In the genomic region with DNA sequence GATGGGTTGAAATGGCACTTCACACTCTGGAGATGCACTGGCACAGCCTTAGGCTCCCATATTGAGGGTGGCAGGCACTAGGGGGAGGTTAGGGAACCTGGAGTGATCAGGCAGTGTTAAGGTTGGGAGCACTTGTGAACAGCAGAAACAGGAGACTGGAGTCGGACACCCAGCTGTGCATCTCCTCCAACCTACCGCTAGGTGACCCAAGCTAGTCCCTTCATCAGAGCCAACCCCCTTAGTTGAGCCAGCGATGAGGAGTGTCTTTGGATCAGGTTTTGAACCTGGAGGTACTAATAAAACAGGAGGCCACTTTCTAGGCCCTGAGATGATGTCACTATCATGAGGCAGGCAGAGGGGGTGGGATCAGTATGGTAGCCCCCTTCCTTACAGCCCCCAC, we compare ENCODE assay signal across 27 cellular contexts. TPM values are rescaled to one million over a fixed set of nuclear protein-coding genes. Genes with fewer than 3 reads are reported as not detected.
"Had no signal": no experiment of that assay in that cellular context is flagged by ENCODE, and none has a peak within 500 bp of the region (broad histone marks: within the 10 kb centered on the region; RNA-seq: fewer than 3 reads in every experiment).

No MANE protein-coding gene starts in this region.

- H3K4me1 ChIP-seq: left lung had no signal

- H3K36me3 ChIP-seq: esophagus squamous epithelium, left lung, thyroid gland had no signal

- H3K36me3 Mint-ChIP-seq: activated CD8-positive, alpha-beta memory T cell treated with anti-CD3 and anti-CD28 coated beads, Interleukin-2, amount 10 ng/mL, durations not matched to agents 7 days and 5 days; activated naive CD8-positive, alpha-beta T cell had no signal

- H3K4me3 Mint-ChIP-seq: activated CD4-positive, alpha-beta memory T cell treated with anti-CD3 and anti-CD28 coated beads, Interleukin-2, amount 10 ng/mL, durations not matched to agents 7 days and 5 days; activated CD8-positive, alpha-beta memory T cell treated with anti-CD3 and anti-CD28 coated beads, Interleukin-2, amount 10 ng/mL, durations not matched to agents 7 days and 5 days; activated naive CD8-positive, alpha-beta T cell; dendritic cell treated with granulocyte-macrophage colony-stimulating factor and Interleukin-4, amounts not matched to agents 40 ng/mL and 50 ng/mL, for 4 days had no signal

- H3K4me1 Mint-ChIP-seq: activated CD4-positive, alpha-beta memory T cell treated with anti-CD3 and anti-CD28 coated beads, Interleukin-2, amount 10 ng/mL, durations not matched to agents 7 days and 5 days; activated CD8-positive, alpha-beta memory T cell treated with anti-CD3 and anti-CD28 coated beads, Interleukin-2, amount 10 ng/mL, durations not matched to agents 7 days and 5 days had no signal

- H3K27ac Mint-ChIP-seq: activated CD4-positive, alpha-beta memory T cell treated with anti-CD3 and anti-CD28 coated beads, Interleukin-2, amount 10 ng/mL, durations not matched to agents 7 days and 5 days; activated CD8-positive, alpha-beta memory T cell treated with anti-CD3 and anti-CD28 coated beads, Interleukin-2, amount 10 ng/mL, durations not matched to agents 7 days and 5 days; activated naive CD8-positive, alpha-beta T cell; dendritic cell treated with granulocyte-macrophage colony-stimulating factor and Interleukin-4, amounts not matched to agents 40 ng/mL and 50 ng/mL, for 4 days had no signal

- H3K27me3 Mint-ChIP-seq: activated CD4-positive, alpha-beta memory T cell treated with anti-CD3 and anti-CD28 coated beads, Interleukin-2, amount 10 ng/mL, durations not matched to agents 7 days and 5 days; activated CD8-positive, alpha-beta memory T cell treated with anti-CD3 and anti-CD28 coated beads, Interleukin-2, amount 10 ng/mL, durations not matched to agents 7 days and 5 days; dendritic cell treated with granulocyte-macrophage colony-stimulating factor and Interleukin-4, amounts not matched to agents 40 ng/mL and 50 ng/mL, for 4 days had no signal

- H3K9me3 ChIP-seq: esophagus squamous epithelium, left lung, thyroid gland had no signal

- DNase-seq: activated CD4-positive, alpha-beta memory T cell treated with anti-CD3 and anti-CD28 coated beads, Interleukin-2, amount 10 ng/mL, durations not matched to agents 7 days and 5 days; activated CD4-positive, alpha-beta T cell treated with anti-CD3 and anti-CD28 coated beads for 48 hours; activated CD4-positive, CD25-positive, alpha-beta regulatory T cell; activated CD8-positive, alpha-beta memory T cell treated with anti-CD3 and anti-CD28 coated beads, Interleukin-2, amount 10 ng/mL, durations not matched to agents 7 days and 5 days; effector CD8-positive, alpha-beta T cell; esophagus squamous epithelium; glutamatergic neuron; left lung; mammary epithelial cell; retina; stimulated activated CD4-positive, alpha-beta T cell treated with anti-CD3 and anti-CD28 coated beads, Interleukin-12 subunit alpha, Interleukin-12 subunit beta, amount 100 ng/mL, for 4 hours; stimulated activated CD4-positive, alpha-beta T cell treated with anti-CD3 and anti-CD28 coated beads, Interleukin-1b, Interleukin-23, amount 100 ng/mL, for 48 hours; stimulated activated CD8-positive, alpha-beta memory T cell treated with anti-CD3 and anti-CD28 coated beads, Interleukin-4, amount 100 ng/mL, for 48 hours; stimulated activated naive CD4-positive, alpha-beta T cell; thyroid gland had no signal

- H3K27ac ChIP-seq: esophagus squamous epithelium, left lung, thyroid gland had no signal

- H3K4me3 ChIP-seq: esophagus squamous epithelium, left lung, thyroid gland had no signal

- H3K27me3 ChIP-seq: esophagus squamous epithelium, thyroid gland had no signal

- ATAC-seq: activated CD8-positive, alpha-beta memory T cell treated with anti-CD3 and anti-CD28 coated beads, Interleukin-2, amount 10 ng/mL, durations not matched to agents 7 days and 5 days; left lung had no signal

- H3K9me3 Mint-ChIP-seq: activated CD4-positive, alpha-beta memory T cell treated with anti-CD3 and anti-CD28 coated beads, Interleukin-2, amount 10 ng/mL, durations not matched to agents 7 days and 5 days; dendritic cell treated with granulocyte-macrophage colony-stimulating factor and Interleukin-4, amounts not matched to agents 40 ng/mL and 50 ng/mL, for 4 days had no signal

RNA-seq across cellular contexts. Expression of a gene that starts 1.7 kb away (rescaled TPM):
- total RNA-seq: activated CD4-positive, alpha-beta memory T cell treated with anti-CD3 and anti-CD28 coated beads, Interleukin-2, amount 10 ng/mL, durations not matched to agents 7 days and 5 days; activated CD8-positive, alpha-beta memory T cell treated with anti-CD3 and anti-CD28 coated beads, Interleukin-2, amount 10 ng/mL, durations not matched to agents 7 days and 5 days; bronchial epithelial cell; chondrocyte; endothelial cell of umbilical vein; esophagus squamous epithelium; fibroblast of villous mesenchyme; kidney epithelial cell; left lung; mammary epithelial cell; myocyte; posterior vena cava; urinary bladder had no signal
- polyA plus RNA-seq: endothelial cell of umbilical vein, mammary epithelial cell, neural cell, urinary bladder had no signal

RNA-seq across cellular contexts. Expression of a gene that starts 8.0 kb away (rescaled TPM):
- total RNA-seq: activated CD4-positive, alpha-beta memory T cell treated with anti-CD3 and anti-CD28 coated beads, Interleukin-2, amount 10 ng/mL, durations not matched to agents 7 days and 5 days; activated CD8-positive, alpha-beta memory T cell treated with anti-CD3 and anti-CD28 coated beads, Interleukin-2, amount 10 ng/mL, durations not matched to agents 7 days and 5 days; bronchial epithelial cell; chondrocyte; endothelial cell of umbilical vein; esophagus squamous epithelium; fibroblast of villous mesenchyme; kidney epithelial cell; left lung; mammary epithelial cell; myocyte; omental fat pad; posterior vena cava; urinary bladder had no signal
- polyA plus RNA-seq: endothelial cell of umbilical vein, mammary epithelial cell, neural cell, urinary bladder had no signal
